ENCODE assay signal across 28 cellular contexts in genomic region chr7:84370114-84370513, GRCh38.
"Had no signal": no experiment of that assay in that cellular context is flagged by ENCODE, and none has a peak within 500 bp of the region (broad histone marks: within the 10 kb centered on the region; RNA-seq: fewer than 3 reads in every experiment).

No MANE protein-coding gene starts in this region.

- H3K36me3 ChIP-seq: adrenal gland, ascending aorta, breast epithelium, esophagus muscularis mucosa, gastroesophageal sphincter, heart right ventricle had no signal

- H3K9me3 ChIP-seq: adrenal gland, ascending aorta, breast epithelium, esophagus muscularis mucosa, gastroesophageal sphincter, heart right ventricle had no signal

- H3K4me1 ChIP-seq: adrenal gland, ascending aorta, breast epithelium, heart right ventricle had no signal

- H3K27ac ChIP-seq: adrenal gland, ascending aorta, breast epithelium, coronary artery, esophagus muscularis mucosa, gastroesophageal sphincter, heart right ventricle had no signal

- H3K4me3 ChIP-seq: adrenal gland, ascending aorta, breast epithelium, coronary artery, esophagus muscularis mucosa, gastroesophageal sphincter, heart right ventricle had no signal

- DNase-seq: activated CD4-positive, alpha-beta memory T cell treated with anti-CD3 and anti-CD28 coated beads for 36 hours; activated CD4-positive, alpha-beta T cell treated with anti-CD3 and anti-CD28 coated beads for 36 hours; activated CD4-positive, alpha-beta T cell treated with anti-CD3 and anti-CD28 coated beads, Interleukin-2, amount 10 ng/mL, durations not matched to agents 24 days and 14 days; activated CD4-positive, CD25-positive, alpha-beta regulatory T cell; activated CD4-positive, CD25-positive, alpha-beta regulatory T cell treated with anti-CD3 and anti-CD28 coated beads, Interleukin-2, amount 50 U/mL, for 72 hours; activated CD8-positive, alpha-beta memory T cell treated with anti-CD3 and anti-CD28 coated beads, Interleukin-2, amount 10 ng/mL, durations not matched to agents 7 days and 5 days; activated CD8-positive, alpha-beta memory T cell treated with anti-CD3 and anti-CD28 coated beads, Interleukin-2, amount 50 U/mL, for 4 hours; activated CD8-positive, alpha-beta T cell treated with anti-CD3 and anti-CD28 coated beads, Interleukin-2, amount 10 ng/mL, durations not matched to agents 7 days and 5 days; activated effector memory CD4-positive, alpha-beta T cell treated with anti-CD3 and anti-CD28 coated beads, Interleukin-2, amount 50 U/mL, for 16 hours; activated naive CD4-positive, alpha-beta T cell treated with anti-CD3 and anti-CD28 coated beads for 36 hours; activated naive CD8-positive, alpha-beta T cell treated with anti-CD3 and anti-CD28 coated beads for 36 hours; activated naive CD8-positive, alpha-beta T cell treated with anti-CD3 and anti-CD28 coated beads, Interleukin-2, amount 50 U/mL, for 24 hours; activated T-cell treated with anti-CD3 and anti-CD28 coated beads, Interleukin-2, amount 50 U/mL, for 1 hour; activated T-cell treated with anti-CD3 and anti-CD28 coated beads, Interleukin-2, amount 50 U/mL, for 48 hours; adrenal gland; dermis blood vessel endothelial cell; effector CD4-positive, alpha-beta T cell; effector memory CD8-positive, alpha-beta T cell; erythroblast; foreskin melanocyte; heart right ventricle; T-helper 1 cell; T-helper 2 cell had no signal

- H3K27me3 ChIP-seq: adrenal gland, ascending aorta, breast epithelium, esophagus muscularis mucosa, gastroesophageal sphincter, heart right ventricle had no signal

- ATAC-seq: activated CD4-positive, alpha-beta T cell treated with anti-CD3 and anti-CD28 coated beads for 36 hours; activated CD8-positive, alpha-beta memory T cell treated with anti-CD3 and anti-CD28 coated beads, Interleukin-2, amount 10 ng/mL, durations not matched to agents 7 days and 5 days; activated CD8-positive, alpha-beta T cell treated with anti-CD3 and anti-CD28 coated beads, Interleukin-2, amount 10 ng/mL, durations not matched to agents 7 days and 5 days; activated naive CD8-positive, alpha-beta T cell treated with anti-CD3 and anti-CD28 coated beads, Interleukin-2, amount 50 U/mL, for 24 hours; effector memory CD8-positive, alpha-beta T cell; gastroesophageal sphincter; heart right ventricle had no signal
